In the genomic region with DNA sequence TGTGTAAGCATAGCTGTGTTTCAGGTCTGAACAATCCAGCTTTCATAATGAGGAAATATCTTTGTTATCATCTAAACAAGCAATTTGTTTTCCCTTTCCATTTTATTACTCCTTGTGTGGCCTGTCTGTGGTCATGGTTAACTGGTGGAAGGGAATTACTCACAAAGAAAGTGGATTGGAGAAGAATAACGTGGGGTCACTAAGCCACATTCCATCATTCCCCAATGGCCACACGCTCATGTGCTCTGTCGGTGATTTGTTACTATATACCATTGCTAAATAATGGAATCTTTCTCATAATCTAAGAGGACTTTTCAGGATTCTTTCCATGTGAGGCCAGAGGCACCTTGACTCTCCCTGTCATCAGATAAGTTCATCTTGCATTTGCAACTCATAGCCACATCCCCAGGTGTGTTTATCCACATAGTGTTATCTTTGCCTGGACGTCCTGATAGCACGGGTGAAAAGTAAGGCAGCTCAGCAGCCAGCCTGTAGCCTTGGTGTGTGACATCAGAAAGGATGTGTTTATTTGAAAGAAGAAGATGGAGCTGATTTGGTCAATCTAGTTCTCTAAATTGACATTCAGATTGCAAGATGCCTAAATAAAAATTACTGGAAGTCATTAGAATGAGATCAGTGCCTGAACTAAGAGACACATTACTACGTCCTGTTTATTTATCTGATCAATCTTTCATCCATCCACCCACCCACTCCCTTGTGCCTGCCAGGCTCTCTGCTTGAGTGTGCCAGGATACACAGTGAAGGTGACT, we compare ENCODE assay signal across 14 cellular contexts.
DNase-seq lines count a peak whose midpoint lies in the region; ATAC-seq, FAIRE-seq and TF ChIP-seq lines count a peak whose summit lies in the region.
"Had no signal": no experiment of that assay in that cellular context is flagged by ENCODE, and none has a peak within 500 bp of the region (broad histone marks: within the 10 kb centered on the region; RNA-seq: fewer than 3 reads in every experiment).

No MANE protein-coding gene starts in this region.

- FAIRE-seq in RCC 7860 (lab: Jason Lieb, UNC), result no peak

- no peak for ATAC-seq in naive thymus-derived CD4-positive, alpha-beta T cell
- ATAC-seq in GM18498 (IDR thresholded peaks at IDR 0.05; ENCODE audit: unreplicated experiment) (no peak), HG03378 (IDR thresholded peaks at IDR 0.05; ENCODE audit: unreplicated experiment) (no peak)

- H3K27me3 Mint-ChIP-seq in brain, result peaks cover 2% of the 10 kb centered on the region
- no peaks in the 10 kb centered on the region for H3K27me3 Mint-ChIP-seq in naive thymus-derived CD4-positive, alpha-beta T cell

- CTCF ChIA-PET in naive thymus-derived CD4-positive, alpha-beta T cell (lab: Charles Lee), result interaction anchor here (1.2 to 5.1 kb wide), 7 partner anchors 8 to 34 kb away, joined by 3 to 71 read pairs (median 11); no protein-coding TSS in a partner anchor

- peaks cover 84 to 95% of the 10 kb centered on the region in 2 donors for H3K4me1 ChIP-seq in naive thymus-derived CD4-positive, alpha-beta T cell (ENCODE audit: control insufficient read depth in 2 of 2, insufficient read depth in 2 of 2, low read length in 2 of 2)

- H3K4me1 Mint-ChIP-seq in brain, result peaks cover 98% of the 10 kb centered on the region
- peaks cover 77 to 100% (median 95%) of the 10 kb centered on the region in 7 donors for H3K4me1 Mint-ChIP-seq in naive thymus-derived CD4-positive, alpha-beta T cell

- H3K27ac Mint-ChIP-seq in brain, result peak overlapping the region; percentile 2 to 83 (median 71)
- peak overlapping the region; percentile 97 to 99 (median 99) for H3K27ac Mint-ChIP-seq in naive thymus-derived CD4-positive, alpha-beta T cell

- H3K4me3 ChIP-seq in naive thymus-derived CD4-positive, alpha-beta T cell (ENCODE audit: low read length), result peak overlapping the region; percentile 3
- H3K4me3 ChIP-seq: upper lobe of left lung had no signal

- DNase-seq in Daoy (ENCODE audit: low read depth) (peak; percentile 21), NCI-H526 treated with DMSO at 0.1 percent for 48 hours (lab: John Stamatoyannopoulos, UW) (peak; percentile 8), RCC 7860 (ENCODE audit: low spot score) (no peak)
- no peak for DNase-seq in naive thymus-derived CD4-positive, alpha-beta T cell
- no peak for DNase-seq in activated effector memory CD4-positive, alpha-beta T cell treated with Interleukin-2 at 50 U/mL for 16 hours
- DNase-seq: DMS 273 treated with DMSO at 0.1 percent for 48 hours; effector CD8-positive, alpha-beta T cell; NCI-H510A; nucleus accumbens; stimulated activated CD4-positive, alpha-beta T cell treated with anti-CD3 and anti-CD28 coated beads, Interleukin-4, amount 100 ng/mL, for 24 hours; upper lobe of left lung had no signal

- H3K4me3 Mint-ChIP-seq in brain, result peak overlapping the region in 3 of 5 experiments; percentile 13 to 32 (median 31)
- peak overlapping the region; percentile 31 to 89 (median 80) for H3K4me3 Mint-ChIP-seq in naive thymus-derived CD4-positive, alpha-beta T cell

- H3K36me3 Mint-ChIP-seq in brain, result peaks cover 14% of the 10 kb centered on the region
- H3K36me3 Mint-ChIP-seq in naive thymus-derived CD4-positive, alpha-beta T cell, result peaks cover 0 to 11% (median 0%) of the 10 kb centered on the region in 5 donors

- H3K9me3 ChIP-seq in naive thymus-derived CD4-positive, alpha-beta T cell (ENCODE audit: control insufficient read depth in 2 of 3, low read length in 3 of 3), result no peaks in the 10 kb centered on the region
- H3K9me3 ChIP-seq: upper lobe of left lung had no signal

- intact Hi-C loops in naive thymus-derived CD4-positive, alpha-beta T cell (cut with micrococcal nuclease), result loop anchor here in 1 of 2 donors (10.0 kb wide), 1 partner anchor 258 kb away; no protein-coding TSS in a partner anchor

- POLR2A ChIA-PET in naive thymus-derived CD4-positive, alpha-beta T cell (lab: Charles Lee), result interaction anchor here (0.7 to 24.8 kb wide), 10 partner anchors 8 to 135 kb away, joined by 3 to 919 read pairs (median 6); no protein-coding TSS in a partner anchor

- H3K27ac ChIP-seq in naive thymus-derived CD4-positive, alpha-beta T cell (ENCODE audit: low read depth, low read length), result peak overlapping the region; percentile 94

- no peak for TF ChIP-seq CTCF in brain (conservative IDR thresholded peaks at IDR 0.05)

- H3K27me3 ChIP-seq in naive thymus-derived CD4-positive, alpha-beta T cell (ENCODE audit: control insufficient read depth in 2 of 2, insufficient read depth in 2 of 2, low read length in 2 of 2), result no peaks in the 10 kb centered on the region
- H3K27me3 ChIP-seq: upper lobe of left lung had no signal

- H3K36me3 ChIP-seq in naive thymus-derived CD4-positive, alpha-beta T cell (ENCODE audit: control insufficient read depth in 2 of 3, insufficient read depth in 3 of 3, low read length in 3 of 3), result no peaks in the 10 kb centered on the region
- H3K36me3 ChIP-seq: upper lobe of left lung had no signal

- H3K9me3 Mint-ChIP-seq in brain, result peaks cover 0 to 7% (median 0%) of the 10 kb centered on the region in 5 experiments
- peaks cover 0 to 6% (median 0%) of the 10 kb centered on the region in 11 donors for H3K9me3 Mint-ChIP-seq in naive thymus-derived CD4-positive, alpha-beta T cell

Comparison
In these comparisons a context has a peak if more than half of its experiments do, and no peak if none do; other contexts are left out.
1. DNase-seq: peak in Daoy (single experiment) and NCI-H526 treated with DMSO at 0.1 percent for 48 hours (single experiment); none in naive thymus-derived CD4-positive, alpha-beta T cell (0 of 9), activated effector memory CD4-positive, alpha-beta T cell treated with Interleukin-2 at 50 U/mL for 16 hours (single experiment) and RCC 7860 (single experiment).